Comparison of ENCODE assay signal across 24 cellular contexts in the genomic region with DNA sequence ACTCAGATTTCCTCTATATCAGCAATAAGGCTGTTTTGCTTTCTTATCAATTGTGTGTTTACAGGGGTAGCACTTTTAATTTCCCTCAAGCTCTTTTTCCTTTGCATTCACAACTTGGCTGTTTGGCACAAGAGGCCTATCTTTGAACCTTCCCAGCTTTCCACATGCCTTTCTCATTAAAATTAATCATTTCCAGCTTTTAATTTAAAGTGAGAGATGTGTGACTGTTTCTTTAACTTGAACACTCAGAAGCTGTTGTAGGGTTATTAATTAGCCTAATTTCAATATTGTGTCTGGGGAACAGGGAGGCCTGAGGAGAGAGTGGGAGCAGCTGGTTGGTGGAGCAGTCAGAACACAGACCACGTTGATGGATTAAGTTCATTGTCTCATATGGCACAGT. TPM values are rescaled to one million over a fixed set of nuclear protein-coding genes. Genes with fewer than 3 reads are reported as not detected.
A peak's percentile ranks its signal among the peaks of the same experiment; 100 is the strongest.
DNase-seq lines count a peak whose midpoint lies in the region; ATAC-seq and TF ChIP-seq lines count a peak whose summit lies in the region.
"Had no signal": no experiment of that assay in that cellular context is flagged by ENCODE, and none has a peak within 500 bp of the region (broad histone marks: within the 10 kb centered on the region; RNA-seq: fewer than 3 reads in every experiment).

No MANE protein-coding gene starts in this region.

- H4K20me1 ChIP-seq in OCI-LY7 (ENCODE audit: insufficient read depth, low read length) = no peaks in the 10 kb centered on the region

- H3K4me1 ChIP-seq in RWPE2 (ENCODE audit: insufficient read depth, poor library complexity, severe bottlenecking) (peaks cover 74% of the 10 kb centered on the region), skeletal muscle satellite cell (ENCODE audit: control insufficient read depth, insufficient read depth, low read length) (peaks cover 51% of the 10 kb centered on the region), OCI-LY7 (ENCODE audit: insufficient read depth, low read length, poor library complexity, severe bottlenecking) (peaks cover 13% of the 10 kb centered on the region)

- H3K27ac Mint-ChIP-seq in activated CD8-positive, alpha-beta memory T cell treated with anti-CD3 and anti-CD28 coated beads, Interleukin-2, amount 10 ng/mL, durations not matched to agents 7 days and 5 days = peak overlapping the region; percentile 47
- H3K27ac Mint-ChIP-seq: dendritic cell treated with granulocyte-macrophage colony-stimulating factor and Interleukin-4, amounts not matched to agents 40 ng/mL and 50 ng/mL, for 4 days; WTC11 had no signal

- ATAC-seq in activated CD8-positive, alpha-beta memory T cell treated with anti-CD3 and anti-CD28 coated beads, Interleukin-2, amount 10 ng/mL, durations not matched to agents 7 days and 5 days = no peak
- ATAC-seq in RWPE2 (ENCODE audit: low read depth) (no peak), HG02571 (IDR thresholded peaks at IDR 0.05; ENCODE audit: unreplicated experiment) (no peak), HG03442 (IDR thresholded peaks at IDR 0.05; ENCODE audit: unreplicated experiment) (no peak)
- ATAC-seq: left cardiac atrium; right lobe of liver; stimulated activated naive CD8-positive, alpha-beta T cell treated with anti-CD3 and anti-CD28 coated beads, Interleukin-15, amount 100 ng/mL, for 72 hours; WTC11 had no signal

- no peaks in the 10 kb centered on the region for H3K9me2 ChIP-seq in OCI-LY7 (ENCODE audit: insufficient read depth, low read length)

- H3K9me3 Mint-ChIP-seq in activated CD8-positive, alpha-beta memory T cell treated with anti-CD3 and anti-CD28 coated beads, Interleukin-2, amount 10 ng/mL, durations not matched to agents 7 days and 5 days (ENCODE audit: low read depth) = no peaks in the 10 kb centered on the region
- H3K9me3 Mint-ChIP-seq: dendritic cell treated with granulocyte-macrophage colony-stimulating factor and Interleukin-4, amounts not matched to agents 40 ng/mL and 50 ng/mL, for 4 days; WTC11 had no signal

- H3K4me3 ChIP-seq in RWPE2 (ENCODE audit: severe bottlenecking) (no peak overlapping the region), skeletal muscle satellite cell (ENCODE audit: low read length) (no peak overlapping the region), OCI-LY7 (ENCODE audit: low read depth, low read length, poor library complexity, severe bottlenecking) (no peak overlapping the region)
- H3K4me3 ChIP-seq: right lobe of liver, tibial artery had no signal

- TF ChIP-seq CTCF in RWPE2 (IDR thresholded peaks at IDR 0.05; ENCODE audit: poor library complexity, severe bottlenecking) (no peak), OCI-LY7 (conservative IDR thresholded peaks at IDR 0.05; ENCODE audit: low read length) (no peak)

- H3K27ac ChIP-seq in RWPE2 (ENCODE audit: poor library complexity, severe bottlenecking) (peak overlapping the region; percentile 100), OCI-LY7 (ENCODE audit: low read depth, low read length, poor library complexity, severe bottlenecking) (no peak overlapping the region)
- H3K27ac ChIP-seq: right lobe of liver, tibial artery had no signal

- H3K4me1 Mint-ChIP-seq in activated CD8-positive, alpha-beta memory T cell treated with anti-CD3 and anti-CD28 coated beads, Interleukin-2, amount 10 ng/mL, durations not matched to agents 7 days and 5 days = peaks cover 42% of the 10 kb centered on the region

- no peaks in the 10 kb centered on the region for H3K27me3 ChIP-seq in RWPE2 (ENCODE audit: insufficient read depth, poor library complexity, severe bottlenecking)
- no peaks in the 10 kb centered on the region for H3K27me3 ChIP-seq in skeletal muscle satellite cell (ENCODE audit: control insufficient read depth, insufficient read depth, low read length)
- H3K27me3 ChIP-seq: right lobe of liver, tibial artery had no signal

- no peak overlapping the region for H3K4me3 Mint-ChIP-seq in activated CD8-positive, alpha-beta memory T cell treated with anti-CD3 and anti-CD28 coated beads, Interleukin-2, amount 10 ng/mL, durations not matched to agents 7 days and 5 days
- H3K4me3 Mint-ChIP-seq: dendritic cell treated with granulocyte-macrophage colony-stimulating factor and Interleukin-4, amounts not matched to agents 40 ng/mL and 50 ng/mL, for 4 days; stimulated activated naive CD8-positive, alpha-beta T cell treated with anti-CD3 and anti-CD28 coated beads, Interleukin-15, amount 100 ng/mL, for 72 hours; WTC11 had no signal

- H3K79me2 ChIP-seq in OCI-LY7 (ENCODE audit: insufficient read depth, low read depth, low read length) = peaks cover 58% of the 10 kb centered on the region

- POLR2A ChIA-PET in OCI-LY7 (lab: Charles Lee) = no interaction called here

- intact Hi-C loops in OCI-LY7 (cut with micrococcal nuclease; ENCODE audit: unreplicated experiment) = no loop called here

- H3K4me2 ChIP-seq in skeletal muscle satellite cell (ENCODE audit: low read length) = no peak overlapping the region
- no peak overlapping the region for H3K4me2 ChIP-seq in OCI-LY7 (ENCODE audit: low read length)

- H3K36me3 ChIP-seq in RWPE2 (ENCODE audit: low read depth) = peaks cover 85% of the 10 kb centered on the region
- H3K36me3 ChIP-seq in skeletal muscle satellite cell (ENCODE audit: insufficient read depth, low read length) = peaks cover 56% of the 10 kb centered on the region
- peaks cover 51% of the 10 kb centered on the region for H3K36me3 ChIP-seq in OCI-LY7 (ENCODE audit: insufficient read depth, low read length)

- H3K9me3 ChIP-seq in RWPE2 (ENCODE audit: severe bottlenecking) (no peaks in the 10 kb centered on the region), skeletal muscle satellite cell (replicated peaks; ENCODE audit: low read length) (no peaks in the 10 kb centered on the region), OCI-LY7 (ENCODE audit: low read length) (no peaks in the 10 kb centered on the region)
- H3K9me3 ChIP-seq: right lobe of liver, tibial artery had no signal

- CTCF ChIA-PET in activated CD8-positive, alpha-beta memory T cell treated with anti-CD3 and anti-CD28 coated beads, Interleukin-2, amount 10 ng/mL, durations not matched to agents 7 days and 5 days (lab: Charles Lee) = interaction anchor here (1.2 to 1.5 kb wide), 3 partner anchors 30 to 61 kb away, joined by 3 to 7 read pairs (median 4); no protein-coding TSS in a partner anchor
- CTCF ChIA-PET in OCI-LY7 (lab: Charles Lee; ENCODE audit: unreplicated experiment) = no interaction called here

- H3K36me3 Mint-ChIP-seq in activated CD8-positive, alpha-beta memory T cell treated with anti-CD3 and anti-CD28 coated beads, Interleukin-2, amount 10 ng/mL, durations not matched to agents 7 days and 5 days = peaks cover 27% of the 10 kb centered on the region

- no peak for DNase-seq in activated CD8-positive, alpha-beta memory T cell treated with anti-CD3 and anti-CD28 coated beads, Interleukin-2, amount 10 ng/mL, durations not matched to agents 7 days and 5 days
- DNase-seq in activated CD8-positive, alpha-beta memory T cell treated with anti-CD3 and anti-CD28 coated beads, Interleukin-2, amount 50 U/mL, for 4 hours = no peak
- DNase-seq in RWPE2 (ENCODE audit: low spot score) (no peak), fibroblast of peridontal ligament (ENCODE audit: extremely low read depth) (peak; percentile 33), OCI-LY7 (ENCODE audit: low spot score) (no peak)
- DNase-seq: 8988T; activated gamma-delta T cell treated with Interleukin-2 at 50 U/mL for 16 hours; AML-193; amniotic stem cell; COR-L47; KG1; left cardiac atrium; mammary epithelial cell; MM.1S; NCI-H1417; NCI-H446; right lobe of liver; stimulated activated naive CD8-positive, alpha-beta T cell treated with anti-CD3 and anti-CD28 coated beads, Interleukin-15, amount 100 ng/mL, for 72 hours; tibial artery had no signal

- no peaks in the 10 kb centered on the region for H3K27me3 Mint-ChIP-seq in activated CD8-positive, alpha-beta memory T cell treated with anti-CD3 and anti-CD28 coated beads, Interleukin-2, amount 10 ng/mL, durations not matched to agents 7 days and 5 days
- H3K27me3 Mint-ChIP-seq: dendritic cell treated with granulocyte-macrophage colony-stimulating factor and Interleukin-4, amounts not matched to agents 40 ng/mL and 50 ng/mL, for 4 days; stimulated activated naive CD8-positive, alpha-beta T cell treated with anti-CD3 and anti-CD28 coated beads, Interleukin-15, amount 100 ng/mL, for 72 hours had no signal

- H3K9ac ChIP-seq in skeletal muscle satellite cell (ENCODE audit: low read depth, low read length) = peak overlapping the region; percentile 35

- BruUV-seq in OCI-LY7 (replicated peaks; lab: Mats Ljungman, UMichigan) = no TSS peak

- H2AFZ ChIP-seq in OCI-LY7 (ENCODE audit: low read length) = no peak overlapping the region

RNA-seq across cellular contexts. Expression of gene ASB1, which starts 4.7 kb away (rescaled TPM):
- total RNA-seq in activated CD8-positive, alpha-beta memory T cell treated with anti-CD3 and anti-CD28 coated beads, Interleukin-2, amount 10 ng/mL, durations not matched to agents 7 days and 5 days = 10 to 100 TPM; 34.5 to 35.6 TPM
- total RNA-seq in skeletal muscle satellite cell (2012; rRNA removed) = 29.5 and 35.0 TPM in 2 replicates
- 18.0 and 19.4 TPM in 2 replicates for total RNA-seq in OCI-LY7 (2014; rRNA removed; shearing (Covaris generic))
- total RNA-seq in OCI-LY7 (2022) = 37.7 and 49.6 TPM in 2 replicates
